ENCODE assay signal across 21 cellular contexts in genomic region chr12:110513842-110514241, GRCh38. TPM values are rescaled to one million over a fixed set of nuclear protein-coding genes. Genes with fewer than 3 reads are reported as not detected.
DNase-seq lines count a peak whose midpoint lies in the region; ATAC-seq and TF ChIP-seq lines count a peak whose summit lies in the region.
"Had no signal": no experiment of that assay in that cellular context is flagged by ENCODE, and none has a peak within 500 bp of the region (broad histone marks: within the 10 kb centered on the region; RNA-seq: fewer than 3 reads in every experiment).

No MANE protein-coding gene starts in this region.

- peak overlapping the region; percentile 4 for H3K27ac Mint-ChIP-seq in MCF 10A (ENCODE audit: low read depth, unreplicated experiment)
- H3K27ac Mint-ChIP-seq: CD4-positive, CD25-positive, alpha-beta regulatory T cell; CD8-positive, alpha-beta T cell; GM23338; H9; HFFc6 had no signal

- intact Hi-C loops in MCF 10A (cut with micrococcal nuclease) (loop anchor here (2.0 kb wide), 3 partner anchors 29 to 375 kb away; no protein-coding TSS in a partner anchor), mammary epithelial cell (cut with micrococcal nuclease) (loop anchor here (10.0 kb wide), 2 partner anchors 311 to 371 kb away; no protein-coding TSS in a partner anchor)

- H3K27me3 Mint-ChIP-seq in MCF 10A (ENCODE audit: insufficient read depth, unreplicated experiment): no peaks in the 10 kb centered on the region

- H3K36me3 Mint-ChIP-seq in MCF 10A (ENCODE audit: insufficient read depth, unreplicated experiment): no peaks in the 10 kb centered on the region
- H3K36me3 Mint-ChIP-seq: CD4-positive, CD25-positive, alpha-beta regulatory T cell; CD8-positive, alpha-beta T cell had no signal

- no TSS peak for BruUV-seq in MCF 10A (replicated peaks; lab: Mats Ljungman, UMichigan)
- BruUV-seq in mammary epithelial cell (replicated peaks; lab: Mats Ljungman, UMichigan): no TSS peak

- no peak overlapping the region for H3K4me2 ChIP-seq in mammary epithelial cell (ENCODE audit: insufficient read depth, low read depth, low read length)
- H3K4me2 ChIP-seq: GM23338 had no signal

- H2AFZ ChIP-seq in mammary epithelial cell (ENCODE audit: low read depth, low read length): no peak overlapping the region
- H2AFZ ChIP-seq: GM23338 had no signal

- in situ Hi-C loops in mammary epithelial cell (cut with MboI; ENCODE audit: low sequenced_read_pairs in 2 of 2): loop anchor here (5.0 kb wide), 2 partner anchors 83 to 88 kb away; no protein-coding TSS in a partner anchor

- no peaks in the 10 kb centered on the region for H3K4me1 Mint-ChIP-seq in MCF 10A (ENCODE audit: insufficient read depth, unreplicated experiment)
- H3K4me1 Mint-ChIP-seq: GM23338, H9 had no signal

- H3K4me3 ChIP-seq in mammary epithelial cell (replicated peaks in 1 of 3; ENCODE audit: insufficient read depth in 1 of 3, low read depth in 2 of 3, low read length in 3 of 3) (no peak overlapping the region), SK-N-MC (0 out of 2 replicates have a peak overlapping the region, but pooled peaks have one; percentile 19)
- H3K4me3 ChIP-seq: GM23338 had no signal

- H3K9ac ChIP-seq in mammary epithelial cell (ENCODE audit: insufficient read depth, low read length): no peak overlapping the region
- H3K9ac ChIP-seq in SK-N-MC (ENCODE audit: insufficient read length): no peak overlapping the region

- DNase-seq in NCI-H82 (lab: John Stamatoyannopoulos, UW) (peak; percentile 12), NCI-H82 treated with DMSO at 0.1 percent for 48 hours (lab: John Stamatoyannopoulos, UW; ENCODE audit: unreplicated experiment) (no peak), MCF 10A (ENCODE audit: unreplicated experiment) (no peak), mammary epithelial cell (no peak), SK-N-MC (ENCODE audit: low read depth, low spot score) (no peak)
- no peak for DNase-seq in activated CD4-positive, alpha-beta T cell treated with anti-CD3 and anti-CD28 coated beads for 4 hours
- DNase-seq: ACHN; AML-193; BE2C; Caco-2; CD4-positive, CD25-positive, alpha-beta regulatory T cell; CD8-positive, alpha-beta T cell; DMS153; DND-41; H9; HFFc6 had no signal

- no peaks in the 10 kb centered on the region for H3K27me3 ChIP-seq in mammary epithelial cell (ENCODE audit: insufficient read depth, low read length)
- H3K27me3 ChIP-seq: BE2C had no signal

- no peaks in the 10 kb centered on the region for H3K9me3 Mint-ChIP-seq in MCF 10A (ENCODE audit: unreplicated experiment)
- H3K9me3 Mint-ChIP-seq: CD4-positive, CD25-positive, alpha-beta regulatory T cell; CD8-positive, alpha-beta T cell; GM23338; H9; HFFc6 had no signal

- no peaks in the 10 kb centered on the region for H4K20me1 ChIP-seq in mammary epithelial cell (ENCODE audit: insufficient read depth, low read length)

- CTCF ChIA-PET in MCF 10A (lab: Yijun Ruan, JAX) (interaction anchor here (0.6 to 12.2 kb wide), 10 partner anchors 10 to 410 kb away, joined by 3 to 239 read pairs (median 10); partner anchors contain the start of genes ARPC3, RAD9B and VPS29), mammary epithelial cell (lab: Charles Lee; ENCODE audit: low non-redundant PET) (interaction anchor here (0.6 kb wide), 1 partner anchor 233 kb away, joined by 3 read pairs; the partner anchor contains the start of gene ATP2A2)

- no peak overlapping the region for H3K27ac ChIP-seq in mammary epithelial cell (ENCODE audit: insufficient read depth, low read depth, low read length)
- no peak overlapping the region for H3K27ac ChIP-seq in SK-N-MC
- H3K27ac ChIP-seq: 22Rv1, C4-2B had no signal

- no peak for ATAC-seq in GM19463 (IDR thresholded peaks at IDR 0.05; ENCODE audit: unreplicated experiment)
- ATAC-seq: CD8-positive, alpha-beta T cell; GM23338; HCT116 had no signal

- dilution Hi-C loops in mammary epithelial cell (cut with HindIII; ENCODE audit: low sequenced_read_pairs): no loop called here

- no peaks in the 10 kb centered on the region for H3K36me3 ChIP-seq in mammary epithelial cell (ENCODE audit: insufficient read depth, low read length)
- H3K36me3 ChIP-seq in SK-N-MC (ENCODE audit: insufficient read depth, low read length): no peaks in the 10 kb centered on the region
- H3K36me3 ChIP-seq: BE2C had no signal

- POLR2A ChIA-PET in MCF 10A (lab: Yijun Ruan, JAX): interaction anchor here (1.0 to 3.7 kb wide), 12 partner anchors 9 to 88 kb away, joined by 3 to 19 read pairs (median 4); partner anchors contain the start of genes RAD9B and VPS29

- H3K4me3 Mint-ChIP-seq in MCF 10A (ENCODE audit: unreplicated experiment): no peak overlapping the region
- H3K4me3 Mint-ChIP-seq: CD4-positive, CD25-positive, alpha-beta regulatory T cell; CD8-positive, alpha-beta T cell; GM23338; H9; HFFc6 had no signal

- H3K9me3 ChIP-seq in mammary epithelial cell (replicated peaks; ENCODE audit: insufficient read depth, low read length) (no peaks in the 10 kb centered on the region), SK-N-MC (ENCODE audit: low read depth, low read length) (no peaks in the 10 kb centered on the region)
- H3K9me3 ChIP-seq: BE2C, Caco-2 had no signal

- H3K4me1 ChIP-seq in mammary epithelial cell (ENCODE audit: insufficient read depth, low read length): no peaks in the 10 kb centered on the region
- H3K4me1 ChIP-seq: BE2C, Caco-2 had no signal

- TF ChIP-seq CTCF in MCF 10A (IDR thresholded peaks at IDR 0.05; ENCODE audit: unreplicated experiment) (no peak), mammary epithelial cell (conservative IDR thresholded peaks at IDR 0.05 in 1 of 2, IDR thresholded peaks at IDR 0.05 in 1 of 2; ENCODE audit: extremely low read depth in 1 of 2, insufficient read depth in 1 of 2, low read depth in 1 of 2, low read length in 2 of 2) (no peak)

- H3K79me2 ChIP-seq in mammary epithelial cell (ENCODE audit: insufficient read depth, low read length): no peaks in the 10 kb centered on the region

- 94% methylated on average over 6 of the region's 6 CpGs for WGBS in mammary epithelial cell (ENCODE audit: low coverage, missing lambda C conversion rate)

RNA-seq across cellular contexts. Expression of gene RAD9B, which starts 11.7 kb away (rescaled TPM):
- 1.0 and 1.5 TPM in 2 replicates for total RNA-seq in MCF 10A (2022)
- 1 to 10 TPM; 1.1 to 2.5 TPM for total RNA-seq in mammary epithelial cell
- polyA plus RNA-seq in mammary epithelial cell: 0.27 TPM
- 0.57 TPM for polyA minus RNA-seq in mammary epithelial cell
- total RNA-seq: GM23338, H9 had no signal
- polyA plus RNA-seq: GM23338 had no signal

RNA-seq across cellular contexts. Expression of gene VPS29, which starts 11.9 kb away (rescaled TPM):
- total RNA-seq in MCF 10A (2022) (125 and 131 TPM in 2 replicates), mammary epithelial cell (100 to 1,000 TPM in 1 of 2 donors, 10 to 100 TPM in 1; 56.3 to 130 TPM)
- 152 TPM for polyA plus RNA-seq in mammary epithelial cell
- 39.9 TPM for polyA minus RNA-seq in mammary epithelial cell

RNA-seq across cellular contexts. Expression of gene FAM216A, which starts 45.2 kb away (rescaled TPM):
- total RNA-seq in MCF 10A (2022) (19.9 and 25.8 TPM in 2 replicates), mammary epithelial cell (10 to 100 TPM in 1 of 2 donors, 1 to 10 TPM in 1; 5.2 to 13.5 TPM)
- 17.8 TPM for polyA plus RNA-seq in mammary epithelial cell
- 7.4 TPM for polyA minus RNA-seq in mammary epithelial cell

RNA-seq across cellular contexts. Expression of gene GPN3, which starts 45.8 kb away (rescaled TPM):
- total RNA-seq in MCF 10A (2022): 16.1 and 18.1 TPM in 2 replicates
- total RNA-seq in mammary epithelial cell: 10 to 100 TPM; 12.3 to 19.5 TPM
- polyA plus RNA-seq in mammary epithelial cell: 24.4 TPM
- polyA minus RNA-seq in mammary epithelial cell: not detected
